Comparison of ENCODE assay signal across 18 cellular contexts in the genomic region with DNA sequence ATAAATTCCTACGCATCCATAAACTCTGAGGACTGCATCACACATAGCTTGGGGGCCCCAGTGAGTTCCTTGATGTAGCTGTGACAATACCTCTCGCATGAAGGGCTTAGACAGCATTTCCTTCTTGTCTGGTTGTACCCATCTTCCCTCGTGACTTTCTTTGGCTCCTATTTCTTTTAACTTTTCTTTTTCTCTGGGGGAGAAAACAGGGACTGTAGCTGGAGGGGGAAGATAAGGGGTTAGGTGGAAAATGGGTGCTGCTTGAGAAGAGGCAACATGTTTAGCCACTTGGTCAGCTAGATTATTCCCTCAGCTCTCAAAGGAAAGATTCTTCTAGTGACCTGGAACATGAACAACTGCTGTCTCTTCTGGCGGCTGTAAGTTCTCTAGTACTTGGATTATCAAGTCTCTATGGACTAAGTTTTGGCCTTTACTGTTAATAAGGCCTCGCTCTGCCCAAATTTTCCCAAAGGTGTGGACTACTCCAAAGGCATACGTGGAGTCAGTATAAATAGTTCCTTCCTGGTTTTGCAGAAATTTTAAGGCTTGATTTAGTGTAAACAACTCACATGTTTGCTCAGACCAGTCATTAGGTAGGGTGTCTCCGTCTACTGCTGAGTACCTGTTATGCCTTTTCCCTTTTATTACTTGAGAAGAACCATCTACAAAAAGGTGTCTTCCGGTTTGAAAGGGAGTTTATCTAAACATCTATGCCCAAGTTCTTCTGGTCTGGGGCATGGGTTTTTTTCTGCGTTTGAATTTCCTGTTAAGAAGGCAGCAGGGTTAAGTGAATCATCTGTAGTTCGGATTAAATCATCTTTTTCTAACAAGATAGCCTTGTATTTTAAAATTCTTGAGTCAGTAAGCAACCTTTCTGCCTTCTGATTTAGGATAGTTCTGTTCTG. TPM values are rescaled to one million over a fixed set of nuclear protein-coding genes. Genes with fewer than 3 reads are reported as not detected.
DNase-seq lines count a peak whose midpoint lies in the region; ATAC-seq and TF ChIP-seq lines count a peak whose summit lies in the region.
"Had no signal": no experiment of that assay in that cellular context is flagged by ENCODE, and none has a peak within 500 bp of the region (broad histone marks: within the 10 kb centered on the region; RNA-seq: fewer than 3 reads in every experiment).

No MANE protein-coding gene starts in this region.

- peaks cover 2% of the 10 kb centered on the region for H3K27me3 Mint-ChIP-seq in activated CD4-positive, alpha-beta T cell treated with anti-CD3 and anti-CD28 coated beads, Interleukin-2, amount 10 ng/mL, durations not matched to agents 7 days and 5 days
- H3K27me3 Mint-ChIP-seq in T-cell (peaks cover 2 to 14% of the 10 kb centered on the region in 2 donors), osteocyte (ENCODE audit: unreplicated experiment) (no peaks in the 10 kb centered on the region)

- H3K4me3 ChIP-seq in MG63 = no peak overlapping the region
- H3K4me3 ChIP-seq: ascending aorta, vagina had no signal

- H3K27ac Mint-ChIP-seq in activated CD4-positive, alpha-beta T cell treated with anti-CD3 and anti-CD28 coated beads, Interleukin-2, amount 10 ng/mL, durations not matched to agents 7 days and 5 days = peak overlapping the region; percentile 80
- H3K27ac Mint-ChIP-seq in T-cell = peak overlapping the region; percentile 86 to 88
- peak overlapping the region; percentile 39 for H3K27ac Mint-ChIP-seq in osteocyte (ENCODE audit: unreplicated experiment)

- H3K36me3 ChIP-seq in MG63 = no peaks in the 10 kb centered on the region
- H3K36me3 ChIP-seq: vagina had no signal

- H3K9me3 Mint-ChIP-seq in activated CD4-positive, alpha-beta T cell treated with anti-CD3 and anti-CD28 coated beads, Interleukin-2, amount 10 ng/mL, durations not matched to agents 7 days and 5 days = no peaks in the 10 kb centered on the region
- no peaks in the 10 kb centered on the region for H3K9me3 Mint-ChIP-seq in T-cell
- H3K9me3 Mint-ChIP-seq in osteocyte (ENCODE audit: unreplicated experiment) = no peaks in the 10 kb centered on the region

- peaks cover 19% of the 10 kb centered on the region for H3K4me1 Mint-ChIP-seq in activated CD4-positive, alpha-beta T cell treated with anti-CD3 and anti-CD28 coated beads, Interleukin-2, amount 10 ng/mL, durations not matched to agents 7 days and 5 days
- H3K4me1 Mint-ChIP-seq in T-cell (peaks cover 14 to 19% (median 16%) of the 10 kb centered on the region in 3 donors), osteocyte (ENCODE audit: unreplicated experiment) (peaks cover 15% of the 10 kb centered on the region)

- POLR2A ChIA-PET in activated CD4-positive, alpha-beta T cell treated with anti-CD3 and anti-CD28 coated beads, Interleukin-2, amount 10 ng/mL, durations not matched to agents 7 days and 5 days (lab: Charles Lee) = no interaction called here
- POLR2A ChIA-PET in T-cell (lab: Charles Lee) = no interaction called here

- no peaks in the 10 kb centered on the region for H3K9me3 ChIP-seq in MG63
- H3K9me3 ChIP-seq: ascending aorta, vagina had no signal

- CTCF ChIA-PET in activated CD4-positive, alpha-beta T cell treated with anti-CD3 and anti-CD28 coated beads, Interleukin-2, amount 10 ng/mL, durations not matched to agents 7 days and 5 days (lab: Charles Lee) = no interaction called here
- CTCF ChIA-PET in T-cell (lab: Charles Lee) = interaction anchor here in 1 of 2 donors (0.6 kb wide), 1 partner anchor 45 kb away, joined by 6 read pairs; no protein-coding TSS in a partner anchor

- ATAC-seq in T-cell (replicated peaks in 1 of 4) = peak; percentile 53 to 88 (median 76)

- H3K36me3 Mint-ChIP-seq in activated CD4-positive, alpha-beta T cell treated with anti-CD3 and anti-CD28 coated beads, Interleukin-2, amount 10 ng/mL, durations not matched to agents 7 days and 5 days (ENCODE audit: low read depth) = no peaks in the 10 kb centered on the region
- H3K36me3 Mint-ChIP-seq in T-cell = no peaks in the 10 kb centered on the region
- H3K36me3 Mint-ChIP-seq in osteocyte (ENCODE audit: unreplicated experiment) = peaks cover 12% of the 10 kb centered on the region

- H3K4me3 Mint-ChIP-seq in activated CD4-positive, alpha-beta T cell treated with anti-CD3 and anti-CD28 coated beads, Interleukin-2, amount 10 ng/mL, durations not matched to agents 7 days and 5 days = peak overlapping the region; percentile 14
- H3K4me3 Mint-ChIP-seq in T-cell = peak overlapping the region in 2 of 3 donors; percentile 10 to 25
- H3K4me3 Mint-ChIP-seq in osteocyte (ENCODE audit: unreplicated experiment) = no peak overlapping the region

- H3K27me3 ChIP-seq in MG63 = no peaks in the 10 kb centered on the region
- H3K27me3 ChIP-seq: ascending aorta, vagina had no signal

- H3K27ac ChIP-seq in substantia nigra (ENCODE audit: low read depth, low read length, poor library complexity, severe bottlenecking) = no peak overlapping the region
- H3K27ac ChIP-seq: vagina had no signal

- DNase-seq in activated CD4-positive, alpha-beta T cell treated with anti-CD3 and anti-CD28 coated beads, Interleukin-2, amount 10 ng/mL, durations not matched to agents 7 days and 5 days = no peak
- no peak for DNase-seq in activated CD4-positive, alpha-beta T cell treated with anti-CD3 and anti-CD28 coated beads, Interleukin-2, amount 50 U/mL, for 4 hours
- DNase-seq in T-cell (no peak), osteocyte (ENCODE audit: extremely low spot score, unreplicated experiment) (no peak), KG1 (lab: John Stamatoyannopoulos, UW) (no peak), MG63 (no peak), substantia nigra (lab: John Stamatoyannopoulos, UW) (no peak)
- DNase-seq in central memory CD4-positive, alpha-beta T cell = peak; percentile 21
- DNase-seq: ACHN; EL; erythroblast; KBM-7; NCI-H1105; NCI-H2107; NCI-H774; stimulated activated naive CD4-positive, alpha-beta T cell had no signal

- no peak for TF ChIP-seq CTCF in osteocyte (IDR thresholded peaks at IDR 0.05)

RNA-seq across cellular contexts. Expression of a gene that starts 21.0 kb away (rescaled TPM):
- 10 to 100 TPM; 29.5 to 34.2 TPM for total RNA-seq in activated CD4-positive, alpha-beta T cell treated with anti-CD3 and anti-CD28 coated beads, Interleukin-2, amount 10 ng/mL, durations not matched to agents 7 days and 5 days
- total RNA-seq in T-cell (10 to 100 TPM; 29.0 to 39.3 (median 37.4) TPM), osteocyte (42.5 and 45.1 TPM in 2 replicates)
- total RNA-seq in MG63 (2014; rRNA removed; shearing (Covaris generic); ENCODE audit: low replicate concordance) = 34.5 and 54.7 TPM in 2 replicates
